ENCODE assay signal across 1 cellular context in the genomic region with DNA sequence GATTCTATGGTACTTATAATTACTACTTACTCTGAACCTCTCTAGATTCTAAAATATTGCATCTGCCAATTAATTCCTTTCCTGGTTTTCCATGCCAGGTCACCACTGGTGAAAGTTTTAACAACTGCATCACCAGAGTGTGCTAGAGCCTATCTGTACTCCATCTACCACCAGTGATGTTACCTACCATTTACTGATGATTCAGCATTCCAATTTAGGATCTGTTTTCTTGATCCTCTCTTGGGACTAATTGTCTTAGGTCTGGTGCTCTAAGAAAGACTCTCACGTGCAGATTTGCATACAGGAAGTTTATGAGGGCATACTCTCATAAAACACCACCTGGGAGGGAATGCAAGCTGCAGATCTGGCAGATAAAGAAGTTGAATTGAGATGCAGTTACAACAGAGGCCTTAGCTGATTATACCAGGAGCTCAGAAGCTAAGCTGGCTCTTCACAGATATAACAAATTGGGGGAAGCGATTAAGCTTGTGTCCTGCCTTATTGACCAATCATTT.
TF ChIP-seq lines count a peak whose summit lies in the region.

No MANE protein-coding gene starts in this region.

TF ChIP-seq in GM23338, 12 proteins besides CTCF, POLR2A, EP300 and RAD21 (continued from another document):
- TF ChIP-seq, protein P1, sequence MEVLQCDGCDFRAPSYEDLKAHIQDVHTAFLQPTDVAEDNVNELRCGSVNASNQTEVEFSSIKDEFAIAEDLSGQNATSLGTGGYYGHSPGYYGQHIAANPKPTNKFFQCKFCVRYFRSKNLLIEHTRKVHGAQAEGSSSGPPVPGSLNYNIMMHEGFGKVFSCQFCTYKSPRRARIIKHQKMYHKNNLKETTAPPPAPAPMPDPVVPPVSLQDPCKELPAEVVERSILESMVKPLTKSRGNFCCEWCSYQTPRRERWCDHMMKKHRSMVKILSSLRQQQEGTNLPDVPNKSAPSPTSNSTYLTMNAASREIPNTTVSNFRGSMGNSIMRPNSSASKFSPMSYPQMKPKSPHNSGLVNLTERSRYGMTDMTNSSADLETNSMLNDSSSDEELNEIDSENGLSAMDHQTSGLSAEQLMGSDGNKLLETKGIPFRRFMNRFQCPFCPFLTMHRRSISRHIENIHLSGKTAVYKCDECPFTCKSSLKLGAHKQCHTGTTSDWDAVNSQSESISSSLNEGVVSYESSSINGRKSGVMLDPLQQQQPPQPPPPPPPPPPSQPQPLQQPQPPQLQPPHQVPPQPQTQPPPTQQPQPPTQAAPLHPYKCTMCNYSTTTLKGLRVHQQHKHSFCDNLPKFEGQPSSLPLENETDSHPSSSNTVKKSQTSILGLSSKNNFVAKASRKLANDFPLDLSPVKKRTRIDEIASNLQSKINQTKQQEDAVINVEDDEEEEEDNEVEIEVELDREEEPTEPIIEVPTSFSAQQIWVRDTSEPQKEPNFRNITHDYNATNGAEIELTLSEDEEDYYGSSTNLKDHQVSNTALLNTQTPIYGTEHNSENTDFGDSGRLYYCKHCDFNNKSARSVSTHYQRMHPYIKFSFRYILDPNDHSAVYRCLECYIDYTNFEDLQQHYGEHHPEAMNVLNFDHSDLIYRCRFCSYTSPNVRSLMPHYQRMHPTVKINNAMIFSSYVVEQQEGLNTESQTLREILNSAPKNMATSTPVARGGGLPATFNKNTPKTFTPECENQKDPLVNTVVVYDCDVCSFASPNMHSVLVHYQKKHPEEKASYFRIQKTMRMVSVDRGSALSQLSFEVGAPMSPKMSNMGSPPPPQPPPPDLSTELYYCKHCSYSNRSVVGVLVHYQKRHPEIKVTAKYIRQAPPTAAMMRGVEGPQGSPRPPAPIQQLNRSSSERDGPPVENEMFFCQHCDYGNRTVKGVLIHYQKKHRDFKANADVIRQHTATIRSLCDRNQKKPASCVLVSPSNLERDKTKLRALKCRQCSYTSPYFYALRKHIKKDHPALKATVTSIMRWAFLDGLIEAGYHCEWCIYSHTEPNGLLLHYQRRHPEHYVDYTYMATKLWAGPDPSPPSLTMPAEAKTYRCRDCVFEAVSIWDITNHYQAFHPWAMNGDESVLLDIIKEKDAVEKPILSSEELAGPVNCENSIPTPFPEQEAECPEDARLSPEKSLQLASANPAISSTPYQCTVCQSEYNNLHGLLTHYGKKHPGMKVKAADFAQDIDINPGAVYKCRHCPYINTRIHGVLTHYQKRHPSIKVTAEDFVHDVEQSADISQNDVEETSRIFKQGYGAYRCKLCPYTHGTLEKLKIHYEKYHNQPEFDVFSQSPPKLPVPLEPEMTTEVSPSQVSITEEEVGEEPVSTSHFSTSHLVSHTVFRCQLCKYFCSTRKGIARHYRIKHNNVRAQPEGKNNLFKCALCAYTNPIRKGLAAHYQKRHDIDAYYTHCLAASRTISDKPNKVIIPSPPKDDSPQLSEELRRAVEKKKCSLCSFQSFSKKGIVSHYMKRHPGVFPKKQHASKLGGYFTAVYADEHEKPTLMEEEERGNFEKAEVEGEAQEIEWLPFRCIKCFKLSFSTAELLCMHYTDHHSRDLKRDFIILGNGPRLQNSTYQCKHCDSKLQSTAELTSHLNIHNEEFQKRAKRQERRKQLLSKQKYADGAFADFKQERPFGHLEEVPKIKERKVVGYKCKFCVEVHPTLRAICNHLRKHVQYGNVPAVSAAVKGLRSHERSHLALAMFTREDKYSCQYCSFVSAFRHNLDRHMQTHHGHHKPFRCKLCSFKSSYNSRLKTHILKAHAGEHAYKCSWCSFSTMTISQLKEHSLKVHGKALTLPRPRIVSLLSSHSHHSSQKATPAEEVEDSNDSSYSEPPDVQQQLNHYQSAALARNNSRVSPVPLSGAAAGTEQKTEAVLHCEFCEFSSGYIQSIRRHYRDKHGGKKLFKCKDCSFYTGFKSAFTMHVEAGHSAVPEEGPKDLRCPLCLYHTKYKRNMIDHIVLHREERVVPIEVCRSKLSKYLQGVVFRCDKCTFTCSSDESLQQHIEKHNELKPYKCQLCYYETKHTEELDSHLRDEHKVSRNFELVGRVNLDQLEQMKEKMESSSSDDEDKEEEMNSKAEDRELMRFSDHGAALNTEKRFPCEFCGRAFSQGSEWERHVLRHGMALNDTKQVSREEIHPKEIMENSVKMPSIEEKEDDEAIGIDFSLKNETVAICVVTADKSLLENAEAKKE (CRISPR knock-in tag; IDR thresholded peaks at IDR 0.05): no peak
- TF ChIP-seq, protein P2, sequence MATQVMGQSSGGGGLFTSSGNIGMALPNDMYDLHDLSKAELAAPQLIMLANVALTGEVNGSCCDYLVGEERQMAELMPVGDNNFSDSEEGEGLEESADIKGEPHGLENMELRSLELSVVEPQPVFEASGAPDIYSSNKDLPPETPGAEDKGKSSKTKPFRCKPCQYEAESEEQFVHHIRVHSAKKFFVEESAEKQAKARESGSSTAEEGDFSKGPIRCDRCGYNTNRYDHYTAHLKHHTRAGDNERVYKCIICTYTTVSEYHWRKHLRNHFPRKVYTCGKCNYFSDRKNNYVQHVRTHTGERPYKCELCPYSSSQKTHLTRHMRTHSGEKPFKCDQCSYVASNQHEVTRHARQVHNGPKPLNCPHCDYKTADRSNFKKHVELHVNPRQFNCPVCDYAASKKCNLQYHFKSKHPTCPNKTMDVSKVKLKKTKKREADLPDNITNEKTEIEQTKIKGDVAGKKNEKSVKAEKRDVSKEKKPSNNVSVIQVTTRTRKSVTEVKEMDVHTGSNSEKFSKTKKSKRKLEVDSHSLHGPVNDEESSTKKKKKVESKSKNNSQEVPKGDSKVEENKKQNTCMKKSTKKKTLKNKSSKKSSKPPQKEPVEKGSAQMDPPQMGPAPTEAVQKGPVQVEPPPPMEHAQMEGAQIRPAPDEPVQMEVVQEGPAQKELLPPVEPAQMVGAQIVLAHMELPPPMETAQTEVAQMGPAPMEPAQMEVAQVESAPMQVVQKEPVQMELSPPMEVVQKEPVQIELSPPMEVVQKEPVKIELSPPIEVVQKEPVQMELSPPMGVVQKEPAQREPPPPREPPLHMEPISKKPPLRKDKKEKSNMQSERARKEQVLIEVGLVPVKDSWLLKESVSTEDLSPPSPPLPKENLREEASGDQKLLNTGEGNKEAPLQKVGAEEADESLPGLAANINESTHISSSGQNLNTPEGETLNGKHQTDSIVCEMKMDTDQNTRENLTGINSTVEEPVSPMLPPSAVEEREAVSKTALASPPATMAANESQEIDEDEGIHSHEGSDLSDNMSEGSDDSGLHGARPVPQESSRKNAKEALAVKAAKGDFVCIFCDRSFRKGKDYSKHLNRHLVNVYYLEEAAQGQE (IDR thresholded peaks at IDR 0.05; ENCODE audit: unreplicated experiment): no peak
- TF ChIP-seq EZH2 (IDR thresholded peaks at IDR 0.05; ENCODE audit: low read depth, unreplicated experiment) (no peak), NANOG (IDR thresholded peaks at IDR 0.05; ENCODE audit: borderline replicate concordance) (no peak)
